ENCODE assay signal across 1 cellular context in the genomic region with DNA sequence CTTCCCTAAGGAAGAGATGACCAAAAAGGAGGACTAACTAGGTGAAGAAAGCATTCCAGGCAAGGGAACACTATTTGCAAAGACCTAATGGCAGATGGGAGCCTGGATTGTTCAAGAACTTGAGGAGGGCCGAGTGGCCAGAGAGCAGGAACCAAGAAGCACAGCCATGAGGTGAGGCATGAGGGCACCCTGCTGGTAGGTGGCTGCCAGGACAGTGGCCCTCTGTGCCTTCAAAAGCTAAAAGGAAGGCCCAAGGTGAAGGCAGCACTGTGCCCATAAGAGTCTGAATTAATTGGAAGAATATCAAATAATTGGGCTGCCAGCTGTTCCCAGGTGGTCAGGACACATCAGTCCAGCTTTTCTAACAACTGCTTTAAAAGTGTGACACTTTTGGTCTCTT.
TF ChIP-seq lines count a peak whose summit lies in the region.

No MANE protein-coding gene starts in this region.

TF ChIP-seq in H1, 55 proteins besides CTCF, POLR2A, EP300 and RAD21 (continued from another document):
- TF ChIP-seq EGR1 (IDR thresholded peaks at IDR 0.05; ENCODE audit: borderline replicate concordance, low read depth, low read length) (no peak), TBP (IDR thresholded peaks at IDR 0.05; ENCODE audit: low read depth, low read length) (no peak)
